Comparison of ENCODE assay signal across 8 cellular contexts in the genomic region with DNA sequence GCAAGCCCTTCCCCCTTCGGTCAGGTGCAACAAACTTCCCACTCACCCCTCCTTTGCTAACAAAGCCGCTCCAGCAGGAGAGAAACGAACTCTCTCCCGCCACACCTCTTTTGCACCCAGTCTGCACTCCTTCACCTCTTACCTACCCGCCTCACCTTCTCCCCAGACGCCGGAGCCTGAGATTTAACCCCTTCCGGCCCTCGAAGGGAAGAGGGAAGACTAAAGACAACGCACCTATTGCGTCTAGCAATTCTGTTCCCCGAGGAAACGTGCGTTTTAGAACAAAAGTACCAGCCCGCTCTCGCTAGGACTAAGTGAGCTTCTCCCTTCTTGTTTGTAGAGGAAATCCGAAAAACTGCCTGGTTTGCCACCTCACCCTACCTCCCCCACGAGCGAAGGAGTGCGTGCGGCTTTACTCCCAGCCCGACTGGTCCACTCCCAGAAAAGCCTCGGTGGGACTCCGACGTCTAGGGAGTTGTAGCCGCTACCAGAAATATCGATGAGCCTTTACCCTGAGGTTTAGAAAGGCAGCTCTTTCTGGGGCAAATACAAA. TPM values are rescaled to one million over a fixed set of nuclear protein-coding genes. Genes with fewer than 3 reads are reported as not detected.
A peak's percentile ranks its signal among the peaks of the same experiment; 100 is the strongest.
DNase-seq lines count a peak whose midpoint lies in the region; ATAC-seq and TF ChIP-seq lines count a peak whose summit lies in the region.

No MANE protein-coding gene starts in this region.

- peak; percentile 68 for ATAC-seq in HG02642 (IDR thresholded peaks at IDR 0.05; ENCODE audit: poor library complexity, unreplicated experiment)

- peaks cover 9 to 44% of the 10 kb centered on the region in 2 donors for H3K4me1 ChIP-seq in adrenal gland (replicated peaks in 1 of 2)
- peaks cover 65% of the 10 kb centered on the region for H3K4me1 ChIP-seq in left ventricle myocardium inferior
- H3K4me1 ChIP-seq in prostate gland (replicated peaks), result no peaks in the 10 kb centered on the region
- H3K4me1 ChIP-seq in urinary bladder (ENCODE audit: insufficient read depth), result no peaks in the 10 kb centered on the region

- H3K9me3 ChIP-seq in adrenal gland (replicated peaks in 1 of 3) (peaks cover 0 to under 1% (median 0%) of the 10 kb centered on the region in 3 donors), left ventricle myocardium inferior (replicated peaks) (no peaks in the 10 kb centered on the region), prostate gland (no peaks in the 10 kb centered on the region)

- H3K4me3 ChIP-seq in GM12875 (ENCODE audit: low read depth, low read length), result peak overlapping the region; percentile 85
- H3K4me3 ChIP-seq in adrenal gland, result peak overlapping the region; percentile 56 to 96 (median 85)
- peak overlapping the region; percentile 97 for H3K4me3 ChIP-seq in left ventricle myocardium inferior
- peak overlapping the region; percentile 62 to 83 for H3K4me3 ChIP-seq in prostate gland
- H3K4me3 ChIP-seq in urinary bladder (ENCODE audit: low read depth, low read length), result peak overlapping the region; percentile 80

- no peak for TF ChIP-seq CTCF in GM12875 (IDR thresholded peaks at IDR 0.05; ENCODE audit: borderline replicate concordance, insufficient read depth, low read depth, low read length)
- TF ChIP-seq CTCF in adrenal gland (IDR thresholded peaks at IDR 0.05), result no peak
- no peak for TF ChIP-seq CTCF in left ventricle myocardium inferior (IDR thresholded peaks at IDR 0.05; ENCODE audit: borderline replicate concordance)
- TF ChIP-seq CTCF in prostate gland (IDR thresholded peaks at IDR 0.05), result peak in 1 of 4 experiments; percentile 6

- peak; percentile 59 for DNase-seq in NCI-H1105 (lab: John Stamatoyannopoulos, UW)
- DNase-seq in SW480 (ENCODE audit: low spot score), result peak; percentile 88
- DNase-seq in adrenal gland, result peak; percentile 63 to 82 (median 77)
- DNase-seq in left ventricle myocardium inferior, result peak; percentile 58
- peak; percentile 77 for DNase-seq in prostate gland (ENCODE audit: low spot score)

- H3K27me3 ChIP-seq in adrenal gland (no peaks in the 10 kb centered on the region), left ventricle myocardium inferior (ENCODE audit: low read depth) (no peaks in the 10 kb centered on the region), prostate gland (replicated peaks; ENCODE audit: insufficient read depth) (no peaks in the 10 kb centered on the region)

- intact Hi-C loops in adrenal gland (cut with DNase I), result no loop called here
- intact Hi-C loops in left ventricle myocardium inferior (cut with micrococcal nuclease), result no loop called here
- intact Hi-C loops in prostate gland (cut with DNase I), result no loop called here

- H3K36me3 ChIP-seq in adrenal gland (replicated peaks in 1 of 2) (no peaks in the 10 kb centered on the region), left ventricle myocardium inferior (peaks cover 11% of the 10 kb centered on the region), prostate gland (no peaks in the 10 kb centered on the region), urinary bladder (ENCODE audit: insufficient read depth) (no peaks in the 10 kb centered on the region)

- peak; percentile 55 to 78 for TF ChIP-seq POLR2A in adrenal gland (IDR thresholded peaks at IDR 0.05)
- TF ChIP-seq POLR2A in prostate gland (IDR thresholded peaks at IDR 0.05), result peak; percentile 42

- H3K27ac ChIP-seq in adrenal gland, result peak overlapping the region; percentile 27 to 90 (median 85)
- peak overlapping the region; percentile 93 for H3K27ac ChIP-seq in left ventricle myocardium inferior (replicated peaks)
- H3K27ac ChIP-seq in prostate gland, result peak overlapping the region; percentile 92 to 96
- H3K27ac ChIP-seq in urinary bladder (ENCODE audit: low read depth), result peak overlapping the region; percentile 77

- WGBS in adrenal gland, 4 donors, result 0 to 1% (median 0%) methylated on average over 27 of the region's 27 CpGs
- under 1% methylated on average over 27 of the region's 27 CpGs for WGBS in prostate gland
- WGBS in urinary bladder, result under 1% methylated on average over 27 of the region's 27 CpGs

RNA-seq across cellular contexts. Expression of gene PEX13, which starts 0.4 kb away (rescaled TPM):
- total RNA-seq in adrenal gland, result 10 to 100 TPM; 20.0 to 44.9 (median 28.7) TPM
- polyA plus RNA-seq in adrenal gland, result 10 to 100 TPM in 1 of 3 donors, 1 to 10 TPM in 2; 8.3 to 20.9 (median 8.6) TPM
- 23.4 TPM for total RNA-seq in left ventricle myocardium inferior
- total RNA-seq in prostate gland, result 10 to 100 TPM; 31.7 to 63.8 TPM
- total RNA-seq in urinary bladder, result 53.6 TPM
- polyA plus RNA-seq in urinary bladder, result 12.9 TPM

RNA-seq across cellular contexts. Expression of gene PUS10, which starts 1.0 kb away (rescaled TPM):
- total RNA-seq in adrenal gland (10 to 100 TPM in 2 of 8 donors, 1 to 10 TPM in 6; 2.2 to 10.6 (median 6.3) TPM), left ventricle myocardium inferior (5.5 TPM), prostate gland (10 to 100 TPM in 1 of 2 donors, 1 to 10 TPM in 1; 5.6 to 10.1 TPM), urinary bladder (14.6 TPM)
- polyA plus RNA-seq in adrenal gland (1 to 10 TPM; 2.8 to 7.1 (median 3.2) TPM), urinary bladder (3.1 TPM)

RNA-seq across cellular contexts. Expression of gene SANBR, which starts 48.6 kb away (rescaled TPM):
- total RNA-seq in adrenal gland (1 to 10 TPM; 1.2 to 4.1 (median 3.0) TPM), left ventricle myocardium inferior (6.8 TPM), prostate gland (1 to 10 TPM; 4.8 to 7.7 TPM), urinary bladder (51.2 TPM)
- polyA plus RNA-seq in adrenal gland (1 to 10 TPM; 2.6 to 4.6 (median 3.4) TPM), urinary bladder (3.3 TPM)

Comparison
In these comparisons a context has a peak if more than half of its experiments do, and no peak if none do; other contexts are left out.
1. Peak in every context shown above with its lines: DNase-seq, ATAC-seq, H3K4me3 ChIP-seq and H3K27ac ChIP-seq.